28 cellular contexts compared by ENCODE assay signal in genomic region chr13:85651440-85651839, GRCh38.
DNase-seq lines count a peak whose midpoint lies in the region; ATAC-seq and TF ChIP-seq lines count a peak whose summit lies in the region.
"Had no signal": no experiment of that assay in that cellular context is flagged by ENCODE, and none has a peak within 500 bp of the region (broad histone marks: within the 10 kb centered on the region; RNA-seq: fewer than 3 reads in every experiment).

No MANE protein-coding gene starts in this region.

- DNase-seq in ELR (ENCODE audit: low read depth) (peak; percentile 19), astrocyte of the hippocampus (ENCODE audit: low read depth, low spot score) (peak; percentile 42), lower lobe of right lung (no peak), body of pancreas (no peak), Right ventricle myocardium inferior (ENCODE audit: missing footprints) (no peak)
- DNase-seq in effector CD4-positive, alpha-beta T cell = no peak
- no peak for DNase-seq in activated naive CD8-positive, alpha-beta T cell treated with anti-CD3 and anti-CD28 coated beads for 36 hours
- DNase-seq: ACHN; activated CD4-positive, alpha-beta T cell treated with anti-CD3 and anti-CD28 coated beads for 1 hour; activated CD8-positive, alpha-beta T cell treated with anti-CD3 and anti-CD28 coated beads, Interleukin-2, amount 10 ng/mL, durations not matched to agents 7 days and 5 days; activated effector memory CD4-positive, alpha-beta T cell treated with Interleukin-2 at 50 U/mL for 16 hours; activated naive CD8-positive, alpha-beta T cell treated with anti-CD3 and anti-CD28 coated beads, Interleukin-2, amount 10 ng/mL, durations not matched to agents 7 days and 5 days; activated T-cell treated with anti-CD3 and anti-CD28 coated beads for 4 hours; DMS79 treated with DMSO at 0.1 percent for 48 hours; foreskin melanocyte; HCEC 1CT; left ventricle myocardium inferior; MG63; natural killer cell; NCI-H146; NCI-H526 treated with DMSO at 0.1 percent for 48 hours; retina; spleen; stimulated activated CD4-positive, alpha-beta T cell treated with anti-CD3 and anti-CD28 coated beads, Interleukin-4, amount 100 ng/mL, for 1 hour; T-helper 1 cell had no signal

- H3K27me3 ChIP-seq in KMS-11 (ENCODE audit: insufficient read depth, low read depth) (no peaks in the 10 kb centered on the region), lower lobe of right lung (ENCODE audit: low read depth) (no peaks in the 10 kb centered on the region), body of pancreas (no peaks in the 10 kb centered on the region)
- H3K27me3 ChIP-seq: BLaER1 treated with 17β-estradiol and CSF1 and Interleukin-3, amounts not matched to agents 10 nM and 100 nM; MG63; spleen had no signal

- H3K4me3 ChIP-seq in KMS-11 (IDR thresholded peaks at IDR 0.05; ENCODE audit: insufficient read depth, low read depth, low read length) = no peak overlapping the region
- no peak overlapping the region for H3K4me3 ChIP-seq in lower lobe of right lung
- H3K4me3 ChIP-seq in body of pancreas = no peak overlapping the region
- H3K4me3 ChIP-seq: BLaER1 treated with 17β-estradiol and CSF1 and Interleukin-3, amounts not matched to agents 10 nM and 100 nM; left ventricle myocardium inferior; MG63; spleen had no signal

- H3K36me3 Mint-ChIP-seq in activated naive CD8-positive, alpha-beta T cell treated with anti-CD3 and anti-CD28 coated beads for 36 hours = no peaks in the 10 kb centered on the region
- H3K36me3 Mint-ChIP-seq: activated naive CD8-positive, alpha-beta T cell treated with anti-CD3 and anti-CD28 coated beads, Interleukin-2, amount 10 ng/mL, durations not matched to agents 7 days and 5 days; stimulated activated memory B cell treated with anti-CD40 and anti-IgM and Interleukin-4, amounts not matched to agents 10 μg/mL and 1 μg/mL and 100 μg/mL, for 72 hours had no signal

- H3K36me3 ChIP-seq in KMS-11 (ENCODE audit: insufficient read depth) (no peaks in the 10 kb centered on the region), lower lobe of right lung (no peaks in the 10 kb centered on the region), body of pancreas (replicated peaks in 1 of 2; ENCODE audit: insufficient read depth in 1 of 2, low read depth in 2 of 2) (no peaks in the 10 kb centered on the region)
- H3K36me3 ChIP-seq: BLaER1 treated with 17β-estradiol and CSF1 and Interleukin-3, amounts not matched to agents 10 nM and 100 nM; left ventricle myocardium inferior; MG63; spleen had no signal

- H2AFZ ChIP-seq in KMS-11 (ENCODE audit: low read depth) = no peak overlapping the region

- H3K4me1 Mint-ChIP-seq in activated naive CD8-positive, alpha-beta T cell treated with anti-CD3 and anti-CD28 coated beads for 36 hours = no peaks in the 10 kb centered on the region
- H3K4me1 Mint-ChIP-seq: activated naive CD8-positive, alpha-beta T cell treated with anti-CD3 and anti-CD28 coated beads, Interleukin-2, amount 10 ng/mL, durations not matched to agents 7 days and 5 days; natural killer cell; stimulated activated memory B cell treated with anti-CD40 and anti-IgM and Interleukin-4, amounts not matched to agents 10 μg/mL and 1 μg/mL and 100 μg/mL, for 72 hours had no signal

- no peaks in the 10 kb centered on the region for H4K20me1 ChIP-seq in KMS-11 (ENCODE audit: insufficient read depth)
- H4K20me1 ChIP-seq: BLaER1 treated with 17β-estradiol and CSF1 and Interleukin-3, amounts not matched to agents 10 nM and 100 nM had no signal

- H3K27ac Mint-ChIP-seq in activated naive CD8-positive, alpha-beta T cell treated with anti-CD3 and anti-CD28 coated beads for 36 hours = no peak overlapping the region
- H3K27ac Mint-ChIP-seq: activated CD8-positive, alpha-beta T cell treated with anti-CD3 and anti-CD28 coated beads, Interleukin-2, amount 10 ng/mL, durations not matched to agents 7 days and 5 days; activated naive CD8-positive, alpha-beta T cell treated with anti-CD3 and anti-CD28 coated beads, Interleukin-2, amount 10 ng/mL, durations not matched to agents 7 days and 5 days; natural killer cell; stimulated activated memory B cell treated with anti-CD40 and anti-IgM and Interleukin-4, amounts not matched to agents 10 μg/mL and 1 μg/mL and 100 μg/mL, for 72 hours had no signal

- no peaks in the 10 kb centered on the region for H3K4me1 ChIP-seq in KMS-11 (ENCODE audit: low read depth, poor library complexity, severe bottlenecking)
- no peaks in the 10 kb centered on the region for H3K4me1 ChIP-seq in lower lobe of right lung
- no peaks in the 10 kb centered on the region for H3K4me1 ChIP-seq in body of pancreas
- H3K4me1 ChIP-seq: left ventricle myocardium inferior, spleen had no signal

- TF ChIP-seq POLR2A in body of pancreas (IDR thresholded peaks at IDR 0.05) = no peak

- H3K9me3 ChIP-seq in lower lobe of right lung = no peaks in the 10 kb centered on the region
- no peaks in the 10 kb centered on the region for H3K9me3 ChIP-seq in body of pancreas
- H3K9me3 ChIP-seq: left ventricle myocardium inferior, MG63, spleen had no signal

- H3K4me2 ChIP-seq in KMS-11 = no peak overlapping the region
- H3K4me2 ChIP-seq: BLaER1 treated with 17β-estradiol and CSF1 and Interleukin-3, amounts not matched to agents 10 nM and 100 nM had no signal

- H3K4me3 Mint-ChIP-seq in activated naive CD8-positive, alpha-beta T cell treated with anti-CD3 and anti-CD28 coated beads for 36 hours = no peak overlapping the region
- H3K4me3 Mint-ChIP-seq: activated CD8-positive, alpha-beta T cell treated with anti-CD3 and anti-CD28 coated beads, Interleukin-2, amount 10 ng/mL, durations not matched to agents 7 days and 5 days; activated naive CD8-positive, alpha-beta T cell treated with anti-CD3 and anti-CD28 coated beads, Interleukin-2, amount 10 ng/mL, durations not matched to agents 7 days and 5 days; natural killer cell; stimulated activated memory B cell treated with anti-CD40 and anti-IgM and Interleukin-4, amounts not matched to agents 10 μg/mL and 1 μg/mL and 100 μg/mL, for 72 hours had no signal

- TF ChIP-seq CTCF in KMS-11 (conservative IDR thresholded peaks at IDR 0.05; ENCODE audit: low read depth, low read length) (no peak), lower lobe of right lung (IDR thresholded peaks at IDR 0.05) (no peak), body of pancreas (IDR thresholded peaks at IDR 0.05) (no peak)

- intact Hi-C loops in lower lobe of right lung (cut with DNase I) (no loop called here), body of pancreas (cut with DNase I) (no loop called here), Right ventricle myocardium inferior (cut with DNase I) (no loop called here)

- no peak overlapping the region for H3K9ac ChIP-seq in KMS-11
- H3K9ac ChIP-seq: BLaER1 treated with 17β-estradiol and CSF1 and Interleukin-3, amounts not matched to agents 10 nM and 100 nM had no signal

- 56 to 59% methylated on average over 4 of the region's 4 CpGs for WGBS in body of pancreas, 2 donors

- no peaks in the 10 kb centered on the region for H3K27me3 Mint-ChIP-seq in activated naive CD8-positive, alpha-beta T cell treated with anti-CD3 and anti-CD28 coated beads for 36 hours
- H3K27me3 Mint-ChIP-seq: activated naive CD8-positive, alpha-beta T cell treated with anti-CD3 and anti-CD28 coated beads, Interleukin-2, amount 10 ng/mL, durations not matched to agents 7 days and 5 days; stimulated activated memory B cell treated with anti-CD40 and anti-IgM and Interleukin-4, amounts not matched to agents 10 μg/mL and 1 μg/mL and 100 μg/mL, for 72 hours had no signal

- H3K27ac ChIP-seq in KMS-11 (peak overlapping the region; percentile 28; the same call in 1 of the 2 replicates), lower lobe of right lung (no peak overlapping the region), body of pancreas (no peak overlapping the region)
- H3K27ac ChIP-seq: BLaER1 treated with 17β-estradiol and CSF1 and Interleukin-3, amounts not matched to agents 10 nM and 100 nM; left ventricle myocardium inferior; spleen had no signal

- H3K79me2 ChIP-seq in KMS-11 (ENCODE audit: insufficient read depth, low read depth) = no peaks in the 10 kb centered on the region

- no peaks in the 10 kb centered on the region for H3K9me3 Mint-ChIP-seq in activated naive CD8-positive, alpha-beta T cell treated with anti-CD3 and anti-CD28 coated beads for 36 hours

- peak; percentile 49 to 53 for ATAC-seq in lower lobe of right lung
- ATAC-seq in body of pancreas = no peak
- ATAC-seq in Right ventricle myocardium inferior = no peak
- ATAC-seq: activated CD8-positive, alpha-beta T cell treated with anti-CD3 and anti-CD28 coated beads, Interleukin-2, amount 10 ng/mL, durations not matched to agents 7 days and 5 days; natural killer cell; stimulated activated memory B cell treated with anti-CD40 and anti-IgM and Interleukin-4, amounts not matched to agents 10 μg/mL and 1 μg/mL and 100 μg/mL, for 72 hours had no signal

Comparison
In these comparisons a context has a peak if more than half of its experiments do, and no peak if none do; other contexts are left out.
1. DNase-seq: peak in ELR (single experiment) and astrocyte of the hippocampus (single experiment); none in lower lobe of right lung (single experiment), effector CD4-positive, alpha-beta T cell (single experiment), body of pancreas (0 of 4), activated naive CD8-positive, alpha-beta T cell treated with anti-CD3 and anti-CD28 coated beads for 36 hours (single experiment) and Right ventricle myocardium inferior (single experiment).
2. ATAC-seq: peak in lower lobe of right lung (2 of 2); none in body of pancreas (single experiment) and Right ventricle myocardium inferior (single experiment).